Comparison of ENCODE assay signal across 8 cellular contexts in genomic region chr7:50068850-50069551, GRCh38. TPM values are rescaled to one million over a fixed set of nuclear protein-coding genes. Genes with fewer than 3 reads are reported as not detected.
DNase-seq lines count a peak whose midpoint lies in the region; ATAC-seq and TF ChIP-seq lines count a peak whose summit lies in the region.

No MANE protein-coding gene starts in this region.

- H4K91ac ChIP-seq in trophoblast cell (ENCODE audit: low read depth, low read length) = no peak overlapping the region

- DNase-seq in ELR (ENCODE audit: low read depth) (peak; percentile 8), trophoblast cell (peak; percentile 19 to 63), NCI-H1436 treated with DMSO at 0.1 percent for 48 hours (lab: John Stamatoyannopoulos, UW) (no peak)
- DNase-seq in activated CD4-positive, alpha-beta T cell treated with anti-CD3 and anti-CD28 coated beads, Interleukin-2, amount 10 ng/mL, durations not matched to agents 7 days and 5 days = peak; percentile 60
- DNase-seq in effector CD4-positive, alpha-beta T cell = no peak

- 1 to 2% methylated on average over 6 of the region's 6 CpGs for WGBS in gastroesophageal sphincter (ENCODE audit: low coverage in 1 of 2), 2 donors
- no CpG with 5 or more reads among the region's 6 CpGs for WGBS in trophoblast cell (ENCODE audit: extremely low coverage, insufficient coverage, insufficient read length)

- peaks cover 28% of the 10 kb centered on the region for H3K4me1 Mint-ChIP-seq in activated CD4-positive, alpha-beta T cell treated with anti-CD3 and anti-CD28 coated beads, Interleukin-2, amount 10 ng/mL, durations not matched to agents 7 days and 5 days

- 0 out of 2 replicates have a peak, but pooled peaks have one; percentile 29 for TF ChIP-seq EP300 in Ishikawa (IDR thresholded peaks at IDR 0.05; ENCODE audit: borderline replicate concordance)
- TF ChIP-seq EP300 in gastroesophageal sphincter (IDR thresholded peaks at IDR 0.05) = no peak

- no peak for TF ChIP-seq CTCF in gastroesophageal sphincter (IDR thresholded peaks at IDR 0.05)

- no peak overlapping the region for H2AFZ ChIP-seq in trophoblast cell (ENCODE audit: insufficient read depth, low read length, poor library complexity)

- peak; percentile 55 for ATAC-seq in GM21528 (IDR thresholded peaks at IDR 0.05; ENCODE audit: low FRiP score, unreplicated experiment)
- ATAC-seq in gastroesophageal sphincter = peak; percentile 53

- H3K79me1 ChIP-seq in trophoblast cell (ENCODE audit: low read length) = peaks cover 10% of the 10 kb centered on the region

- H3K36me3 Mint-ChIP-seq in activated CD4-positive, alpha-beta T cell treated with anti-CD3 and anti-CD28 coated beads, Interleukin-2, amount 10 ng/mL, durations not matched to agents 7 days and 5 days (ENCODE audit: low read depth) = peaks cover 15% of the 10 kb centered on the region

- no peak for TF ChIP-seq POLR2A in gastroesophageal sphincter (IDR thresholded peaks at IDR 0.05)

- H2BK120ac ChIP-seq in trophoblast cell (ENCODE audit: insufficient read depth, low read length, poor library complexity) = no peak overlapping the region

- H3K27me3 ChIP-seq in gastroesophageal sphincter (no peaks in the 10 kb centered on the region), trophoblast cell (ENCODE audit: insufficient read depth, low read length) (no peaks in the 10 kb centered on the region)

- H3K4me1 ChIP-seq in gastroesophageal sphincter (peaks cover 3 to 24% (median 9%) of the 10 kb centered on the region in 3 donors), trophoblast cell (ENCODE audit: control insufficient read depth in 1 of 2, insufficient read depth in 2 of 2, low read length in 2 of 2) (peaks cover 9 to 14% of the 10 kb centered on the region in 2 experiments)

- H3K27ac Mint-ChIP-seq in activated CD4-positive, alpha-beta T cell treated with anti-CD3 and anti-CD28 coated beads, Interleukin-2, amount 10 ng/mL, durations not matched to agents 7 days and 5 days = peak overlapping the region; percentile 97

- H4K12ac ChIP-seq in trophoblast cell (ENCODE audit: low read depth, low read length) = no peak overlapping the region

- H3K27ac ChIP-seq in gastroesophageal sphincter (peak overlapping the region in 2 of 4 donors; percentile 70), trophoblast cell (ENCODE audit: low read depth, low read length) (peak overlapping the region; percentile 53)

- no peak overlapping the region for H2BK5ac ChIP-seq in trophoblast cell (ENCODE audit: low read depth, low read length, poor library complexity)

- H3K23ac ChIP-seq in trophoblast cell (ENCODE audit: low read length) = no peak overlapping the region

- no peak overlapping the region for H3K14ac ChIP-seq in trophoblast cell (ENCODE audit: low read length)

- TF ChIP-seq RAD21 in Ishikawa (IDR thresholded peaks at IDR 0.05; ENCODE audit: low read depth) = no peak

- H3K79me2 ChIP-seq in trophoblast cell (ENCODE audit: control insufficient read depth, insufficient read depth, low read length, poor library complexity) = no peaks in the 10 kb centered on the region

- H3K9me3 Mint-ChIP-seq in activated CD4-positive, alpha-beta T cell treated with anti-CD3 and anti-CD28 coated beads, Interleukin-2, amount 10 ng/mL, durations not matched to agents 7 days and 5 days = peaks cover 32% of the 10 kb centered on the region

- peaks cover 5% of the 10 kb centered on the region for H3K27me3 Mint-ChIP-seq in activated CD4-positive, alpha-beta T cell treated with anti-CD3 and anti-CD28 coated beads, Interleukin-2, amount 10 ng/mL, durations not matched to agents 7 days and 5 days

- CTCF ChIA-PET in activated CD4-positive, alpha-beta T cell treated with anti-CD3 and anti-CD28 coated beads, Interleukin-2, amount 10 ng/mL, durations not matched to agents 7 days and 5 days (lab: Charles Lee) = interaction anchor here (1.4 kb wide), 1 partner anchor 422 kb away, joined by 3 read pairs; no protein-coding TSS in a partner anchor

- H3K4me3 ChIP-seq in gastroesophageal sphincter (peak overlapping the region; percentile 56 to 75), trophoblast cell (ENCODE audit: low read depth, low read length) (no peak overlapping the region)

- no peak overlapping the region for H3K18ac ChIP-seq in trophoblast cell (ENCODE audit: low read length)

- no peak overlapping the region for H2BK12ac ChIP-seq in trophoblast cell (ENCODE audit: low read length)

- no peaks in the 10 kb centered on the region for H3K36me3 ChIP-seq in gastroesophageal sphincter
- H3K36me3 ChIP-seq in trophoblast cell (ENCODE audit: control insufficient read depth in 1 of 2, insufficient read depth in 2 of 2, low read length in 2 of 2) = no peaks in the 10 kb centered on the region

- no peak overlapping the region for H2AK5ac ChIP-seq in trophoblast cell (ENCODE audit: low read length)

- peaks cover 0 to 26% (median 0%) of the 10 kb centered on the region in 3 donors for H3K9me3 ChIP-seq in gastroesophageal sphincter
- peaks cover 11% of the 10 kb centered on the region for H3K9me3 ChIP-seq in trophoblast cell (ENCODE audit: insufficient read depth, low read depth, low read length)

- H3K4ac ChIP-seq in trophoblast cell (ENCODE audit: low read depth, low read length) = no peak overlapping the region

- no peak overlapping the region for H4K8ac ChIP-seq in trophoblast cell (ENCODE audit: low read depth, low read length)

- H3K4me2 ChIP-seq in trophoblast cell (ENCODE audit: low read length) = peak overlapping the region; percentile 53

- POLR2A ChIA-PET in activated CD4-positive, alpha-beta T cell treated with anti-CD3 and anti-CD28 coated beads, Interleukin-2, amount 10 ng/mL, durations not matched to agents 7 days and 5 days (lab: Charles Lee) = interaction anchor here (0.6 kb wide), 1 partner anchor 29 kb away, joined by 3 read pairs; no protein-coding TSS in a partner anchor

- H3K9ac ChIP-seq in trophoblast cell (ENCODE audit: low read length) = no peak overlapping the region

- peak overlapping the region; percentile 83 for H3K4me3 Mint-ChIP-seq in activated CD4-positive, alpha-beta T cell treated with anti-CD3 and anti-CD28 coated beads, Interleukin-2, amount 10 ng/mL, durations not matched to agents 7 days and 5 days

TF ChIP-seq in Ishikawa, 13 proteins besides CTCF, POLR2A, EP300 and RAD21:
- TF ChIP-seq NFIC (IDR thresholded peaks at IDR 0.05) (0 out of 2 replicates have a peak, but pooled peaks have one; percentile 15), CREB1 (IDR thresholded peaks at IDR 0.05; ENCODE audit: low read depth) (no peak), MAX (IDR thresholded peaks at IDR 0.05) (no peak), EGR1 (IDR thresholded peaks at IDR 0.05) (no peak), FOXM1 (IDR thresholded peaks at IDR 0.05; ENCODE audit: borderline replicate concordance, low read depth) (no peak), CEBPB (IDR thresholded peaks at IDR 0.05) (no peak; the same call in 1 of the 2 replicates), TEAD4 (IDR thresholded peaks at IDR 0.05) (peak; percentile 59), YY1 (IDR thresholded peaks at IDR 0.05; ENCODE audit: low read depth) (no peak), ZBTB7A (IDR thresholded peaks at IDR 0.05; ENCODE audit: low read depth) (0 out of 2 replicates have a peak, but pooled peaks have one; percentile 45)
TF ChIP-seq in Ishikawa: peak in this region for 3.

RNA-seq across cellular contexts. Expression of gene ZPBP, which starts 24.0 kb away (rescaled TPM):
- not detected for total RNA-seq in activated CD4-positive, alpha-beta T cell treated with anti-CD3 and anti-CD28 coated beads, Interleukin-2, amount 10 ng/mL, durations not matched to agents 7 days and 5 days
- total RNA-seq in gastroesophageal sphincter = not detected
- polyA plus RNA-seq in trophoblast cell (2013) = not detected in 2 replicates

Comparison
In these comparisons a context has a peak if more than half of its experiments do, and no peak if none do; other contexts are left out.
1. DNase-seq: peak in ELR (single experiment), activated CD4-positive, alpha-beta T cell treated with anti-CD3 and anti-CD28 coated beads, Interleukin-2, amount 10 ng/mL, durations not matched to agents 7 days and 5 days (single experiment) and trophoblast cell (2 of 2); none in effector CD4-positive, alpha-beta T cell (single experiment) and NCI-H1436 treated with DMSO at 0.1 percent for 48 hours (single experiment).